ENCODE assay signal across 15 cellular contexts in genomic region chr4:147332101-147332500, GRCh38.
"Had no signal": no experiment of that assay in that cellular context is flagged by ENCODE, and none has a peak within 500 bp of the region (broad histone marks: within the 10 kb centered on the region; RNA-seq: fewer than 3 reads in every experiment).

No MANE protein-coding gene starts in this region.

- DNase-seq: effector memory CD4-positive, alpha-beta T cell; hippocampal formation; left colon; mucosa of descending colon; natural killer cell; nucleus accumbens; pancreas; right cardiac atrium; stimulated activated CD4-positive, alpha-beta T cell treated with anti-CD3 and anti-CD28 coated beads, Interleukin-2, amount 100 ng/mL, for 48 hours; stimulated activated naive CD8-positive, alpha-beta T cell treated with anti-CD3 and anti-CD28 coated beads, Interleukin-15, Interleukin-2, amounts not matched to agents 100 U/mL and 50 U/mL, for 24 hours; tibial artery; upper lobe of right lung had no signal

- H3K27me3 Mint-ChIP-seq: progenitor cell of endocrine pancreas had no signal

- H3K9me3 Mint-ChIP-seq: natural killer cell, neural progenitor cell had no signal

- H3K36me3 Mint-ChIP-seq: natural killer cell, neural progenitor cell had no signal

- ATAC-seq: esophagus mucosa; left colon; mucosa of descending colon; natural killer cell; pancreas; right cardiac atrium; stimulated activated naive CD8-positive, alpha-beta T cell treated with anti-CD3 and anti-CD28 coated beads, Interleukin-15, Interleukin-2, amounts not matched to agents 100 U/mL and 50 U/mL, for 24 hours; upper lobe of right lung had no signal

- H3K4me3 Mint-ChIP-seq: natural killer cell, neural progenitor cell had no signal

- H3K4me1 Mint-ChIP-seq: natural killer cell, neural progenitor cell had no signal

- H3K27ac Mint-ChIP-seq: natural killer cell, neural progenitor cell, progenitor cell of endocrine pancreas had no signal
